ENCODE assay signal across 1 cellular context in genomic region chr15:93072440-93073394, GRCh38.
TF ChIP-seq lines count a peak whose summit lies in the region.

No MANE protein-coding gene starts in this region.

TF ChIP-seq in WTC11, 78 proteins besides CTCF, POLR2A, EP300 and RAD21 (continued from another document):
- TF ChIP-seq E2F5 (CRISPR knock-in tag; IDR thresholded peaks at IDR 0.05) (peak; percentile 55; the same call in 1 of the 2 replicates), SMAD3 (CRISPR knock-in tag; IDR thresholded peaks at IDR 0.05; ENCODE audit: borderline replicate concordance) (no peak), ZBTB21 (CRISPR knock-in tag; IDR thresholded peaks at IDR 0.05; ENCODE audit: borderline replicate concordance) (0 out of 2 replicates have a peak, but pooled peaks have one; percentile 16), KAT7 (CRISPR knock-in tag; IDR thresholded peaks at IDR 0.05; ENCODE audit: borderline replicate concordance) (no peak), ETV6 (CRISPR knock-in tag; IDR thresholded peaks at IDR 0.05) (no peak), PRDM15 (CRISPR knock-in tag; IDR thresholded peaks at IDR 0.05) (no peak), MLX (CRISPR knock-in tag; IDR thresholded peaks at IDR 0.05) (no peak), ZNF281 (CRISPR knock-in tag; IDR thresholded peaks at IDR 0.05) (no peak), CREM (CRISPR knock-in tag; IDR thresholded peaks at IDR 0.05) (no peak), MYBL2 (CRISPR knock-in tag; IDR thresholded peaks at IDR 0.05) (no peak), ZNF671 (CRISPR knock-in tag; IDR thresholded peaks at IDR 0.05) (no peak), TP53 (CRISPR knock-in tag; IDR thresholded peaks at IDR 0.05) (0 out of 2 replicates have a peak, but pooled peaks have one; percentile 54), TEAD1 (CRISPR knock-in tag; IDR thresholded peaks at IDR 0.05) (no peak), NR3C1 (CRISPR knock-in tag; conservative IDR thresholded peaks at IDR 0.05; ENCODE audit: low read depth) (no peak), MXD4 (CRISPR knock-in tag; IDR thresholded peaks at IDR 0.05; ENCODE audit: borderline replicate concordance) (no peak), SP1 (CRISPR knock-in tag; conservative IDR thresholded peaks at IDR 0.05) (peak; percentile 88), ESRRA (CRISPR knock-in tag; IDR thresholded peaks at IDR 0.05; ENCODE audit: borderline replicate concordance) (no peak)
- TF ChIP-seq, protein P1, sequence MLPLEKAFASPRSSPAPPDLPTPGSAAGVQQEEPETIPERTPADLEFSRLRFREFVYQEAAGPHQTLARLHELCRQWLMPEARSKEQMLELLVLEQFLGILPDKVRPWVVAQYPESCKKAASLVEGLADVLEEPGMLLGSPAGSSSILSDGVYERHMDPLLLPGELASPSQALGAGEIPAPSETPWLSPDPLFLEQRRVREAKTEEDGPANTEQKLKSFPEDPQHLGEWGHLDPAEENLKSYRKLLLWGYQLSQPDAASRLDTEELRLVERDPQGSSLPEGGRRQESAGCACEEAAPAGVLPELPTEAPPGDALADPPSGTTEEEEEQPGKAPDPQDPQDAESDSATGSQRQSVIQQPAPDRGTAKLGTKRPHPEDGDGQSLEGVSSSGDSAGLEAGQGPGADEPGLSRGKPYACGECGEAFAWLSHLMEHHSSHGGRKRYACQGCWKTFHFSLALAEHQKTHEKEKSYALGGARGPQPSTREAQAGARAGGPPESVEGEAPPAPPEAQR (CRISPR knock-in tag; IDR thresholded peaks at IDR 0.05), result no peak
